ENCODE assay signal across 20 cellular contexts in genomic region chr9:33661186-33661585, GRCh38.
"Had no signal": no experiment of that assay in that cellular context is flagged by ENCODE, and none has a peak within 500 bp of the region (broad histone marks: within the 10 kb centered on the region; RNA-seq: fewer than 3 reads in every experiment).

No MANE protein-coding gene starts in this region.

- H3K4me3 Mint-ChIP-seq: immature natural killer cell; naive thymus-derived CD4-positive, alpha-beta T cell; type B pancreatic cell had no signal

- H3K9me3 ChIP-seq: neutrophil, sigmoid colon, suprapubic skin, thyroid gland had no signal

- H3K4me1 Mint-ChIP-seq: immature natural killer cell had no signal

- ATAC-seq: foreskin keratinocyte; left colon; left ventricle myocardium superior; naive thymus-derived CD4-positive, alpha-beta T cell had no signal

- H3K36me3 Mint-ChIP-seq: immature natural killer cell; naive thymus-derived CD4-positive, alpha-beta T cell; type B pancreatic cell had no signal

- H3K36me3 ChIP-seq: neutrophil, sigmoid colon, suprapubic skin, thyroid gland had no signal

- H3K9me3 Mint-ChIP-seq: type B pancreatic cell had no signal

- H3K4me3 ChIP-seq: dorsolateral prefrontal cortex, lung, sigmoid colon, suprapubic skin, thyroid gland had no signal

- H3K27ac Mint-ChIP-seq: immature natural killer cell; naive thymus-derived CD4-positive, alpha-beta T cell; type B pancreatic cell had no signal

- H3K27me3 ChIP-seq: dorsolateral prefrontal cortex, neutrophil, sigmoid colon, suprapubic skin, thyroid gland had no signal

- H3K4me1 ChIP-seq: foreskin keratinocyte, sigmoid colon, suprapubic skin, thyroid gland had no signal

- DNase-seq: cortex of kidney; dorsolateral prefrontal cortex; effector CD8-positive, alpha-beta T cell; foreskin keratinocyte; immature natural killer cell; kidney; left colon; left ventricle myocardium superior; mesendoderm; naive thymus-derived CD4-positive, alpha-beta T cell; posterior cingulate gyrus; sigmoid colon; small intestine; stimulated activated CD4-positive, alpha-beta T cell treated with anti-CD3 and anti-CD28 coated beads, Interleukin-12 subunit alpha, Interleukin-12 subunit beta, amount 100 ng/mL, for 4 hours; stimulated activated naive CD4-positive, alpha-beta T cell; thyroid gland had no signal

- H3K27ac ChIP-seq: dorsolateral prefrontal cortex, foreskin keratinocyte, neutrophil, sigmoid colon, suprapubic skin, thyroid gland had no signal
